ENCODE assay signal across 1 cellular context in genomic region chr6:12923644-12924235, GRCh38.
TF ChIP-seq lines count a peak whose summit lies in the region.

No MANE protein-coding gene starts in this region.

TF ChIP-seq in GM12878, 131 proteins besides CTCF, POLR2A, EP300 and RAD21 (continued from another document):
- no peak for TF ChIP-seq CEBPZ (IDR thresholded peaks at IDR 0.05; ENCODE audit: low read depth, low read length)
- peak; percentile 17; the same call in 1 of the 2 replicates for TF ChIP-seq IRF4 (IDR thresholded peaks at IDR 0.05; ENCODE audit: low read depth, low read length)
- TF ChIP-seq MTA2 (IDR thresholded peaks at IDR 0.05; ENCODE audit: low read depth), result peak; percentile 53; the same call in 1 of the 2 replicates
- peak; percentile 90 for TF ChIP-seq SPI1 (IDR thresholded peaks at IDR 0.05; ENCODE audit: borderline replicate concordance, insufficient read depth, low read depth, low read length)
- no peak for TF ChIP-seq SIX5 (IDR thresholded peaks at IDR 0.05; ENCODE audit: low read depth, low read length, severe bottlenecking)
- TF ChIP-seq SP1 (IDR thresholded peaks at IDR 0.05; ENCODE audit: low read depth, low read length), result no peak
- no peak for TF ChIP-seq BMI1 (IDR thresholded peaks at IDR 0.05; ENCODE audit: borderline replicate concordance)
- TF ChIP-seq JUNB (IDR thresholded peaks at IDR 0.05), result peak; percentile 58
- no peak for TF ChIP-seq NFXL1 (IDR thresholded peaks at IDR 0.05; ENCODE audit: borderline replicate concordance)
- TF ChIP-seq POLR2AphosphoS5 (IDR thresholded peaks at IDR 0.05; ENCODE audit: low read length), result no peak
- no peak for TF ChIP-seq WRNIP1 (IDR thresholded peaks at IDR 0.05; ENCODE audit: borderline replicate concordance, low read depth, low read length)
- no peak for TF ChIP-seq RAD51 (IDR thresholded peaks at IDR 0.05)
- no peak for TF ChIP-seq TARDBP (IDR thresholded peaks at IDR 0.05; ENCODE audit: borderline replicate concordance)
- no peak for TF ChIP-seq REST (IDR thresholded peaks at IDR 0.05; ENCODE audit: low read depth, low read length)
- TF ChIP-seq HCFC1 (IDR thresholded peaks at IDR 0.05; ENCODE audit: low read length), result no peak
